In the genomic region with DNA sequence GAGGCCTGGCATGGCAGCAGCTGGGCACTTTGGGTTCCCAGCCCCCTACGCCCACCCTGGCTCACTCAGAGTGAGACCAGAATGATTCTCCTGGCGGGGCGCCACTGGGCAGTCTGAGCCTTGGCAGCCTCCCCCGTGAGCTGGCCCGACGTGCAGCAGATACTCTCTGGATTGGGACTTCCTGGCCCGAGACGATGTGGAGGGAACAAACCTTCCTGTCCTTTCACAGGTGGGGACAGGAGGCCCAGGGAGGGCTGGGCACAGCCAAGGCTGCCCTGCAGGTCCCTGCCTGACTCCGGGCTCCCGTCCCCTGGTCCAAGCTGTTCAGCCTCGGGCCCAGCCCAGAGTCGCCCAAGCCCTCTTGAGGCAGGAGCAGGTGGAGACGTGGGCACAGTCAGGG, we compare ENCODE assay signal across 23 cellular contexts. TPM values are rescaled to one million over a fixed set of nuclear protein-coding genes. Genes with fewer than 3 reads are reported as not detected.
DNase-seq lines count a peak whose midpoint lies in the region; ATAC-seq and TF ChIP-seq lines count a peak whose summit lies in the region.
"Had no signal": no experiment of that assay in that cellular context is flagged by ENCODE, and none has a peak within 500 bp of the region (broad histone marks: within the 10 kb centered on the region; RNA-seq: fewer than 3 reads in every experiment).

No MANE protein-coding gene starts in this region.

- H3K4me3 Mint-ChIP-seq in activated naive CD8-positive, alpha-beta T cell treated with anti-CD3 and anti-CD28 coated beads, Interleukin-2, amount 10 ng/mL, durations not matched to agents 7 days and 5 days: no peak overlapping the region
- H3K4me3 Mint-ChIP-seq in activated naive CD8-positive, alpha-beta T cell treated with anti-CD3 and anti-CD28 coated beads for 36 hours: no peak overlapping the region
- H3K4me3 Mint-ChIP-seq in effector memory CD8-positive, alpha-beta T cell: no peak overlapping the region
- H3K4me3 Mint-ChIP-seq: activated T-cell treated with anti-CD3 and anti-CD28 coated beads, Interleukin-2, amount 50 U/mL, for 24 hours; B cell; central memory CD8-positive, alpha-beta T cell had no signal

- peak; percentile 25 for DNase-seq in activated naive CD8-positive, alpha-beta T cell treated with anti-CD3 and anti-CD28 coated beads, Interleukin-2, amount 10 ng/mL, durations not matched to agents 7 days and 5 days
- DNase-seq in activated naive CD8-positive, alpha-beta T cell treated with anti-CD3 and anti-CD28 coated beads for 36 hours: no peak
- DNase-seq in effector memory CD8-positive, alpha-beta T cell: no peak
- peak; percentile 44 for DNase-seq in lower lobe of right lung
- DNase-seq in aorta: peak; percentile 30 to 80
- no peak for DNase-seq in left lobe of liver (ENCODE audit: low spot score)
- no peak for DNase-seq in effector CD4-positive, alpha-beta T cell
- DNase-seq: activated naive CD4-positive, alpha-beta T cell; activated T-cell treated with anti-CD3 and anti-CD28 coated beads, Interleukin-2, amount 50 U/mL, for 24 hours; Caco-2; foreskin keratinocyte; NCI-H1417; NCI-H510A treated with DMSO at 0.1 percent for 48 hours; NK-92 treated with Interleukin-12 subunit alpha and Interleukin-12 subunit beta, amount 100 ng/mL, for 24 hours; stimulated activated CD8-positive, alpha-beta memory T cell treated with anti-CD3 and anti-CD28 coated beads, Interleukin-4, amount 100 ng/mL, for 48 hours had no signal

- no peaks in the 10 kb centered on the region for H3K9me3 Mint-ChIP-seq in activated naive CD8-positive, alpha-beta T cell treated with anti-CD3 and anti-CD28 coated beads, Interleukin-2, amount 10 ng/mL, durations not matched to agents 7 days and 5 days
- H3K9me3 Mint-ChIP-seq in activated naive CD8-positive, alpha-beta T cell treated with anti-CD3 and anti-CD28 coated beads for 36 hours: no peaks in the 10 kb centered on the region
- H3K9me3 Mint-ChIP-seq in effector memory CD8-positive, alpha-beta T cell: no peaks in the 10 kb centered on the region
- H3K9me3 Mint-ChIP-seq: activated T-cell treated with anti-CD3 and anti-CD28 coated beads, Interleukin-2, amount 50 U/mL, for 24 hours; central memory CD8-positive, alpha-beta T cell had no signal

- ATAC-seq in activated naive CD8-positive, alpha-beta T cell treated with anti-CD3 and anti-CD28 coated beads, Interleukin-2, amount 10 ng/mL, durations not matched to agents 7 days and 5 days (ENCODE audit: low read depth): no peak
- ATAC-seq in effector memory CD8-positive, alpha-beta T cell (replicated peaks): no peak
- ATAC-seq in lower lobe of right lung: no peak
- no peak for ATAC-seq in aorta (ENCODE audit: low FRiP score)
- no peak for ATAC-seq in left lobe of liver
- ATAC-seq in GM19328 (IDR thresholded peaks at IDR 0.05; ENCODE audit: unreplicated experiment): no peak
- ATAC-seq: A549, foreskin keratinocyte had no signal

- 14 to 25% methylated on average over 13 of the region's 13 CpGs for WGBS in aorta, 2 donors

- peaks cover 28% of the 10 kb centered on the region for H3K36me3 Mint-ChIP-seq in activated naive CD8-positive, alpha-beta T cell treated with anti-CD3 and anti-CD28 coated beads, Interleukin-2, amount 10 ng/mL, durations not matched to agents 7 days and 5 days
- peaks cover 25% of the 10 kb centered on the region for H3K36me3 Mint-ChIP-seq in activated naive CD8-positive, alpha-beta T cell treated with anti-CD3 and anti-CD28 coated beads for 36 hours
- H3K36me3 Mint-ChIP-seq in effector memory CD8-positive, alpha-beta T cell (ENCODE audit: insufficient read depth): peaks cover 52% of the 10 kb centered on the region

- H3K27ac ChIP-seq in lower lobe of right lung: no peak overlapping the region
- no peak overlapping the region for H3K27ac ChIP-seq in aorta (ENCODE audit: low read depth in 1 of 2, low read length in 2 of 2)
- H3K27ac ChIP-seq: A549, foreskin keratinocyte, Peyer's patch, upper lobe of left lung, VCaP had no signal

- TF ChIP-seq CTCF in lower lobe of right lung (IDR thresholded peaks at IDR 0.05): no peak

- no peaks in the 10 kb centered on the region for H3K27me3 ChIP-seq in lower lobe of right lung (ENCODE audit: low read depth)
- H3K27me3 ChIP-seq in aorta (ENCODE audit: control insufficient read depth in 1 of 2, insufficient read depth in 2 of 2, low read length in 1 of 2): no peaks in the 10 kb centered on the region
- H3K27me3 ChIP-seq: foreskin keratinocyte, Peyer's patch, upper lobe of left lung had no signal

- H3K4me1 ChIP-seq in lower lobe of right lung (no peaks in the 10 kb centered on the region), aorta (ENCODE audit: control insufficient read depth in 1 of 2, insufficient read depth in 2 of 2, low read length in 2 of 2) (no peaks in the 10 kb centered on the region)
- H3K4me1 ChIP-seq: A549, Caco-2, foreskin keratinocyte, HAP-1, upper lobe of left lung had no signal

- no peaks in the 10 kb centered on the region for H3K27me3 Mint-ChIP-seq in activated naive CD8-positive, alpha-beta T cell treated with anti-CD3 and anti-CD28 coated beads, Interleukin-2, amount 10 ng/mL, durations not matched to agents 7 days and 5 days
- no peaks in the 10 kb centered on the region for H3K27me3 Mint-ChIP-seq in activated naive CD8-positive, alpha-beta T cell treated with anti-CD3 and anti-CD28 coated beads for 36 hours
- no peaks in the 10 kb centered on the region for H3K27me3 Mint-ChIP-seq in effector memory CD8-positive, alpha-beta T cell
- H3K27me3 Mint-ChIP-seq: activated T-cell treated with anti-CD3 and anti-CD28 coated beads, Interleukin-2, amount 50 U/mL, for 24 hours; B cell; central memory CD8-positive, alpha-beta T cell had no signal

- H3K36me3 ChIP-seq in lower lobe of right lung (peaks cover 94% of the 10 kb centered on the region), aorta (ENCODE audit: control insufficient read depth in 1 of 2, insufficient read depth in 2 of 2, low read length in 1 of 2) (no peaks in the 10 kb centered on the region)
- H3K36me3 ChIP-seq: HAP-1 had no signal

- POLR2A ChIA-PET in activated naive CD8-positive, alpha-beta T cell treated with anti-CD3 and anti-CD28 coated beads, Interleukin-2, amount 10 ng/mL, durations not matched to agents 7 days and 5 days (lab: Charles Lee): no interaction called here

- H3K4me3 ChIP-seq in lower lobe of right lung (no peak overlapping the region), aorta (ENCODE audit: low read length in 2 of 2) (no peak overlapping the region)
- H3K4me3 ChIP-seq: A549, HAP-1, Peyer's patch, upper lobe of left lung had no signal

- H3K4me1 Mint-ChIP-seq in activated naive CD8-positive, alpha-beta T cell treated with anti-CD3 and anti-CD28 coated beads, Interleukin-2, amount 10 ng/mL, durations not matched to agents 7 days and 5 days: peaks cover 3% of the 10 kb centered on the region
- H3K4me1 Mint-ChIP-seq in activated naive CD8-positive, alpha-beta T cell treated with anti-CD3 and anti-CD28 coated beads for 36 hours: no peaks in the 10 kb centered on the region
- peaks cover 17 to 19% of the 10 kb centered on the region in 2 donors for H3K4me1 Mint-ChIP-seq in effector memory CD8-positive, alpha-beta T cell (ENCODE audit: low read depth in 2 of 2)

- H3K9me3 ChIP-seq in lower lobe of right lung: no peaks in the 10 kb centered on the region
- no peaks in the 10 kb centered on the region for H3K9me3 ChIP-seq in aorta (ENCODE audit: control insufficient read depth, low read length)
- H3K9me3 ChIP-seq: A549, Caco-2, HAP-1, Peyer's patch, upper lobe of left lung had no signal

- H3K27ac Mint-ChIP-seq in activated naive CD8-positive, alpha-beta T cell treated with anti-CD3 and anti-CD28 coated beads, Interleukin-2, amount 10 ng/mL, durations not matched to agents 7 days and 5 days: no peak overlapping the region
- no peak overlapping the region for H3K27ac Mint-ChIP-seq in activated naive CD8-positive, alpha-beta T cell treated with anti-CD3 and anti-CD28 coated beads for 36 hours
- H3K27ac Mint-ChIP-seq in effector memory CD8-positive, alpha-beta T cell: peak overlapping the region; percentile 27 to 29
- H3K27ac Mint-ChIP-seq: activated T-cell treated with anti-CD3 and anti-CD28 coated beads, Interleukin-2, amount 50 U/mL, for 24 hours; B cell had no signal

- intact Hi-C loops in lower lobe of right lung (cut with DNase I): no loop called here
- intact Hi-C loops in aorta (cut with DNase I): no loop called here

RNA-seq across cellular contexts. Expression of gene ADD1, which starts 17.9 kb away (rescaled TPM):
- total RNA-seq in activated naive CD8-positive, alpha-beta T cell treated with anti-CD3 and anti-CD28 coated beads, Interleukin-2, amount 10 ng/mL, durations not matched to agents 7 days and 5 days: 100 to 1,000 TPM; 261 to 276 TPM
- 100 to 1,000 TPM; 136 TPM for total RNA-seq in activated naive CD8-positive, alpha-beta T cell treated with anti-CD3 and anti-CD28 coated beads for 36 hours
- total RNA-seq in lower lobe of right lung: 279 TPM
- 100 to 1,000 TPM; 305 to 351 TPM for total RNA-seq in aorta
- 100 to 1,000 TPM in 1 of 2 donors, 10 to 100 TPM in 1; 98.3 to 263 TPM for polyA plus RNA-seq in aorta
- 113 TPM for total RNA-seq in left lobe of liver

RNA-seq across cellular contexts. Expression of gene SH3BP2, which starts 32.9 kb away (rescaled TPM):
- 10 to 100 TPM; 82.6 to 83.7 TPM for total RNA-seq in activated naive CD8-positive, alpha-beta T cell treated with anti-CD3 and anti-CD28 coated beads, Interleukin-2, amount 10 ng/mL, durations not matched to agents 7 days and 5 days
- total RNA-seq in activated naive CD8-positive, alpha-beta T cell treated with anti-CD3 and anti-CD28 coated beads for 36 hours: 10 to 100 TPM; 72.2 to 74.1 TPM
- total RNA-seq in lower lobe of right lung (102 TPM), aorta (10 to 100 TPM; 47.8 to 75.4 TPM), left lobe of liver (59.8 TPM)
- polyA plus RNA-seq in aorta: 10 to 100 TPM in 1 of 2 donors, 1 to 10 TPM in 1; 6.2 to 13.8 TPM

Comparison
In these comparisons a context has a peak if more than half of its experiments do, and no peak if none do; other contexts are left out.
1. DNase-seq: peak in activated naive CD8-positive, alpha-beta T cell treated with anti-CD3 and anti-CD28 coated beads, Interleukin-2, amount 10 ng/mL, durations not matched to agents 7 days and 5 days (single experiment), lower lobe of right lung (single experiment) and aorta (2 of 2); none in activated naive CD8-positive, alpha-beta T cell treated with anti-CD3 and anti-CD28 coated beads for 36 hours (single experiment), effector memory CD8-positive, alpha-beta T cell (0 of 3), left lobe of liver (single experiment) and effector CD4-positive, alpha-beta T cell (single experiment).
2. H3K27ac Mint-ChIP-seq: peak in effector memory CD8-positive, alpha-beta T cell (2 of 2); none in activated naive CD8-positive, alpha-beta T cell treated with anti-CD3 and anti-CD28 coated beads, Interleukin-2, amount 10 ng/mL, durations not matched to agents 7 days and 5 days (single experiment) and activated naive CD8-positive, alpha-beta T cell treated with anti-CD3 and anti-CD28 coated beads for 36 hours (single experiment).